ENCODE assay signal across 22 cellular contexts in the genomic region with DNA sequence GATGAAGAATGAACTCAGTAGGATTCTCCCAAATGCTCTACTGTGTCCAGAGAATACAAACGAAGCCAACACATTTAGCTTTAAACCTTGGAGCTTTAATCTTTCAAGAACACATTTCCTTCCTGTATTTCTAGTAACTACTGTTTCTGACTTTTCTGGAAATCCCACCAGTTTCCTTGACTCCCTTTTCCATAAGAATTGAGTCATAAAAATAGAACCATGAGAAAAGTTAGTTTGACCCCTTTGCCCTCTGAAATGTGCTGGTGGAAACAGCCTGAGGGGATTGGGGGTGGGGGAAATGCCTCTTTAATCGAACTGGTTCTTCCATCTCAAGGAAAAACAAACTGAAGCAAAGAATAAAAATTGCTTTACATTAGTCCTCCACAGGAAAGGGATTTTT.
A peak's percentile ranks its signal among the peaks of the same experiment; 100 is the strongest.
DNase-seq lines count a peak whose midpoint lies in the region; ATAC-seq and TF ChIP-seq lines count a peak whose summit lies in the region.
"Had no signal": no experiment of that assay in that cellular context is flagged by ENCODE, and none has a peak within 500 bp of the region (broad histone marks: within the 10 kb centered on the region; RNA-seq: fewer than 3 reads in every experiment).

No MANE protein-coding gene starts in this region.

- no peak for TF ChIP-seq CTCF in GM23338 (conservative IDR thresholded peaks at IDR 0.05; ENCODE audit: low read depth in 2 of 2)
- no peak for TF ChIP-seq CTCF in fibroblast of pulmonary artery (IDR thresholded peaks at IDR 0.05; ENCODE audit: low read length, missing control alignments)
- no peak for TF ChIP-seq CTCF in foreskin keratinocyte (conservative IDR thresholded peaks at IDR 0.05)

- no peak overlapping the region for H3K27ac Mint-ChIP-seq in GM23338
- H3K27ac Mint-ChIP-seq: activated T-cell treated with anti-CD3 and anti-CD28 coated beads, Interleukin-2, amount 50 U/mL, for 24 hours; brain; CD14-positive monocyte; stimulated activated effector memory CD8-positive, alpha-beta T cell treated with anti-CD3 and anti-CD28 coated beads, Interleukin-12 subunit alpha, Interleukin-12 subunit beta, amount 100 ng/mL, for 72 hours had no signal

- no peaks in the 10 kb centered on the region for H3K79me2 ChIP-seq in GM23338 (replicated peaks; ENCODE audit: insufficient read depth)

- H3K9me2 ChIP-seq in GM23338 (ENCODE audit: insufficient read depth): peaks cover 7% of the 10 kb centered on the region; the same call in 1 of the 2 replicates
- H3K9me2 ChIP-seq: SK-N-SH had no signal

- H3K4me1 Mint-ChIP-seq in GM23338: peaks cover 16% of the 10 kb centered on the region
- H3K4me1 Mint-ChIP-seq: CD14-positive monocyte had no signal

- peaks cover 19% of the 10 kb centered on the region for H3K9me3 Mint-ChIP-seq in GM23338

- H3K36me3 Mint-ChIP-seq in GM23338 (ENCODE audit: low read depth): peaks cover 12% of the 10 kb centered on the region; the same call in 1 of the 3 replicates
- H3K36me3 Mint-ChIP-seq: brain; CD14-positive monocyte; stimulated activated effector memory CD8-positive, alpha-beta T cell treated with anti-CD3 and anti-CD28 coated beads, Interleukin-12 subunit alpha, Interleukin-12 subunit beta, amount 100 ng/mL, for 72 hours had no signal

- H3K4me3 ChIP-seq in GM23338: no peak overlapping the region
- no peak overlapping the region for H3K4me3 ChIP-seq in fibroblast of pulmonary artery (replicated peaks; ENCODE audit: low read depth, low read length)
- H3K4me3 ChIP-seq: esophagus muscularis mucosa, gastrocnemius medialis, suprapubic skin had no signal

- H3K4me2 ChIP-seq in GM23338: peak overlapping the region; percentile 42
- H3K4me2 ChIP-seq: SK-N-SH had no signal

- H3K27me3 ChIP-seq in GM23338 (ENCODE audit: insufficient read depth): no peaks in the 10 kb centered on the region
- no peaks in the 10 kb centered on the region for H3K27me3 ChIP-seq in foreskin keratinocyte
- H3K27me3 ChIP-seq: esophagus muscularis mucosa, gastrocnemius medialis, suprapubic skin had no signal

- peaks cover 5% of the 10 kb centered on the region for H3K27me3 Mint-ChIP-seq in GM23338 (ENCODE audit: insufficient read depth, low read depth, poor library complexity)
- H3K27me3 Mint-ChIP-seq: activated T-cell treated with anti-CD3 and anti-CD28 coated beads, Interleukin-2, amount 50 U/mL, for 24 hours had no signal

- H3K36me3 ChIP-seq in GM23338 (ENCODE audit: insufficient read depth): peaks cover 10% of the 10 kb centered on the region; the same call in 1 of the 2 replicates
- H3K36me3 ChIP-seq: esophagus muscularis mucosa, gastrocnemius medialis, suprapubic skin had no signal

- ATAC-seq in GM23338: no peak
- no peak for ATAC-seq in HG02571 (IDR thresholded peaks at IDR 0.05; ENCODE audit: unreplicated experiment)
- ATAC-seq in foreskin keratinocyte: no peak
- ATAC-seq: gastrocnemius medialis; stimulated activated effector memory CD8-positive, alpha-beta T cell treated with anti-CD3 and anti-CD28 coated beads, Interleukin-12 subunit alpha, Interleukin-12 subunit beta, amount 100 ng/mL, for 72 hours had no signal

- no peak overlapping the region for H2AFZ ChIP-seq in GM23338

- H3K4me3 Mint-ChIP-seq in GM23338: no peak overlapping the region
- H3K4me3 Mint-ChIP-seq: activated T-cell treated with anti-CD3 and anti-CD28 coated beads, Interleukin-2, amount 50 U/mL, for 24 hours; brain; CD14-positive monocyte; stimulated activated effector memory CD8-positive, alpha-beta T cell treated with anti-CD3 and anti-CD28 coated beads, Interleukin-12 subunit alpha, Interleukin-12 subunit beta, amount 100 ng/mL, for 72 hours had no signal

- TF ChIP-seq POLR2A in erythroblast (IDR thresholded peaks at IDR 0.05; ENCODE audit: low read length): no peak

- H3K27ac ChIP-seq in GM23338 (ENCODE audit: low read depth): no peak overlapping the region
- no peak overlapping the region for H3K27ac ChIP-seq in foreskin keratinocyte
- H3K27ac ChIP-seq: esophagus muscularis mucosa, gastrocnemius medialis, suprapubic skin had no signal

- peaks cover 25% of the 10 kb centered on the region for H3K4me1 ChIP-seq in GM23338 (ENCODE audit: insufficient read depth)
- peaks cover 5% of the 10 kb centered on the region for H3K4me1 ChIP-seq in foreskin keratinocyte
- H3K4me1 ChIP-seq: suprapubic skin had no signal

- DNase-seq in GM23338 (ENCODE audit: low spot score) (no peak), OCI-M1 (lab: John Stamatoyannopoulos, UW) (peak; percentile 35), fibroblast of pulmonary artery (ENCODE audit: low read depth) (peak; percentile 4), pulmonary artery endothelial cell (ENCODE audit: low read depth, low spot score) (peak; percentile 79), erythroblast (lab: John Stamatoyannopoulos, UW) (no peak), foreskin keratinocyte (no peak)
- DNase-seq: activated CD4-positive, alpha-beta T cell treated with anti-CD3 and anti-CD28 coated beads for 4 hours; activated gamma-delta T cell treated with Interleukin-2 at 50 U/mL for 16 hours; activated T-cell treated with anti-CD3 and anti-CD28 coated beads, Interleukin-2, amount 50 U/mL, for 24 hours; effector memory CD4-positive, alpha-beta T cell; gastrocnemius medialis; NCI-H1436 treated with DMSO at 0.1 percent for 48 hours; NK-92 treated with Interleukin-12 subunit alpha and Interleukin-12 subunit beta, amount 100 ng/mL, for 24 hours; SK-N-SH; stimulated activated CD4-positive, alpha-beta T cell treated with anti-CD3 and anti-CD28 coated beads, Interleukin-2, amount 100 ng/mL, for 48 hours; T-helper 2 cell had no signal

- H4K20me1 ChIP-seq in GM23338 (replicated peaks; ENCODE audit: insufficient read depth): no peaks in the 10 kb centered on the region

- no peaks in the 10 kb centered on the region for H3F3A ChIP-seq in GM23338 (replicated peaks; ENCODE audit: low read depth)

TF ChIP-seq in GM23338, 12 proteins besides CTCF, POLR2A, EP300 and RAD21 (continues in another document):
- TF ChIP-seq, protein P1, sequence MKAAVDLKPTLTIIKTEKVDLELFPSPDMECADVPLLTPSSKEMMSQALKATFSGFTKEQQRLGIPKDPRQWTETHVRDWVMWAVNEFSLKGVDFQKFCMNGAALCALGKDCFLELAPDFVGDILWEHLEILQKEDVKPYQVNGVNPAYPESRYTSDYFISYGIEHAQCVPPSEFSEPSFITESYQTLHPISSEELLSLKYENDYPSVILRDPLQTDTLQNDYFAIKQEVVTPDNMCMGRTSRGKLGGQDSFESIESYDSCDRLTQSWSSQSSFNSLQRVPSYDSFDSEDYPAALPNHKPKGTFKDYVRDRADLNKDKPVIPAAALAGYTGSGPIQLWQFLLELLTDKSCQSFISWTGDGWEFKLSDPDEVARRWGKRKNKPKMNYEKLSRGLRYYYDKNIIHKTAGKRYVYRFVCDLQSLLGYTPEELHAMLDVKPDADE (IDR thresholded peaks at IDR 0.05): no peak
- TF ChIP-seq EZH2 (IDR thresholded peaks at IDR 0.05; ENCODE audit: low read depth, unreplicated experiment): no peak
- no peak for TF ChIP-seq CREB1 (CRISPR knock-in tag; IDR thresholded peaks at IDR 0.05; ENCODE audit: low read depth)
- TF ChIP-seq JUNB (IDR thresholded peaks at IDR 0.05; ENCODE audit: unreplicated experiment): no peak
- TF ChIP-seq STAT1 (IDR thresholded peaks at IDR 0.05; ENCODE audit: unreplicated experiment): no peak
- no peak for TF ChIP-seq NANOG (IDR thresholded peaks at IDR 0.05; ENCODE audit: borderline replicate concordance)
- no peak for TF ChIP-seq EZH2phosphoT487 (IDR thresholded peaks at IDR 0.05; ENCODE audit: unreplicated experiment)
- TF ChIP-seq ZNF331 (CRISPR knock-in tag; IDR thresholded peaks at IDR 0.05; ENCODE audit: low read depth): no peak
- no peak for TF ChIP-seq ZNF114 (CRISPR knock-in tag; IDR thresholded peaks at IDR 0.05)

Comparison
In these comparisons a context has a peak if more than half of its experiments do, and no peak if none do; other contexts are left out.
1. DNase-seq: peak in OCI-M1 (single experiment), fibroblast of pulmonary artery (single experiment) and pulmonary artery endothelial cell (single experiment); none in GM23338 (single experiment), erythroblast (0 of 2) and foreskin keratinocyte (0 of 2).